In genomic region chr22:46062971-46063631, GRCh38 we compare ENCODE assay signal across 12 cellular contexts.
A peak's percentile ranks its signal among the peaks of the same experiment; 100 is the strongest.
DNase-seq lines count a peak whose midpoint lies in the region; ATAC-seq and TF ChIP-seq lines count a peak whose summit lies in the region.
"Had no signal": no experiment of that assay in that cellular context is flagged by ENCODE, and none has a peak within 500 bp of the region (broad histone marks: within the 10 kb centered on the region; RNA-seq: fewer than 3 reads in every experiment).

No MANE protein-coding gene starts in this region.

- no peak for ATAC-seq in left lobe of liver
- ATAC-seq in HG03457 (IDR thresholded peaks at IDR 0.05; ENCODE audit: unreplicated experiment): no peak
- ATAC-seq in HG03565 (IDR thresholded peaks at IDR 0.05; ENCODE audit: unreplicated experiment): no peak
- ATAC-seq: foreskin keratinocyte had no signal

- no peak for TF ChIP-seq EP300 in suprapubic skin (IDR thresholded peaks at IDR 0.05)

- 35% methylated on average over 15 of the region's 15 CpGs for WGBS in mammary epithelial cell (ENCODE audit: low coverage, missing lambda C conversion rate)
- WGBS in suprapubic skin: 53% methylated on average over 12 of the region's 15 CpGs

- H3K27ac ChIP-seq in mammary epithelial cell (ENCODE audit: insufficient read depth, low read depth, low read length): peak overlapping the region; percentile 99
- peak overlapping the region; percentile 98 for H3K27ac ChIP-seq in suprapubic skin

- H3K27me3 ChIP-seq in mammary epithelial cell (ENCODE audit: insufficient read depth, low read length) (no peaks in the 10 kb centered on the region), suprapubic skin (no peaks in the 10 kb centered on the region)
- H3K27me3 ChIP-seq: foreskin keratinocyte had no signal

- H3K9ac ChIP-seq in mammary epithelial cell (ENCODE audit: insufficient read depth, low read length): peak overlapping the region; percentile 95

- H3K9me3 ChIP-seq in mammary epithelial cell (replicated peaks; ENCODE audit: insufficient read depth, low read length) (no peaks in the 10 kb centered on the region), suprapubic skin (no peaks in the 10 kb centered on the region)

- dilution Hi-C loops in mammary epithelial cell (cut with HindIII; ENCODE audit: low sequenced_read_pairs): loop anchor here (5.0 kb wide), 3 partner anchors 41 to 84 kb away; no protein-coding TSS in a partner anchor

- no peaks in the 10 kb centered on the region for H4K20me1 ChIP-seq in mammary epithelial cell (ENCODE audit: insufficient read depth, low read length)

- H3K4me2 ChIP-seq in mammary epithelial cell (ENCODE audit: insufficient read depth, low read depth, low read length): peak overlapping the region; percentile 97

- intact Hi-C loops in mammary epithelial cell (cut with micrococcal nuclease): no loop called here

- H3K4me3 ChIP-seq in mammary epithelial cell (replicated peaks in 1 of 3; ENCODE audit: insufficient read depth in 1 of 3, low read depth in 2 of 3, low read length in 3 of 3): peak overlapping the region in 1 of 3 experiments; percentile 3
- peak overlapping the region; percentile 79 for H3K4me3 ChIP-seq in suprapubic skin

- no peak for TF ChIP-seq POLR2A in suprapubic skin (IDR thresholded peaks at IDR 0.05)

- no peak for TF ChIP-seq CTCF in mammary epithelial cell (conservative IDR thresholded peaks at IDR 0.05 in 1 of 2, IDR thresholded peaks at IDR 0.05 in 1 of 2; ENCODE audit: extremely low read depth in 1 of 2, insufficient read depth in 1 of 2, low read depth in 1 of 2, low read length in 2 of 2)
- TF ChIP-seq CTCF in suprapubic skin (IDR thresholded peaks at IDR 0.05): no peak

- CTCF ChIA-PET in mammary epithelial cell (lab: Charles Lee; ENCODE audit: low non-redundant PET): no interaction called here

- DNase-seq in LoVo (ENCODE audit: low spot score): peak; percentile 2
- peak; percentile 47 for DNase-seq in mammary epithelial cell
- peak; percentile 35 for DNase-seq in left lobe of liver (ENCODE audit: low spot score)
- DNase-seq in suprapubic skin (ENCODE audit: low spot score in 2 of 2): peak; percentile 57 to 64
- DNase-seq in NCI-H2227 (lab: John Stamatoyannopoulos, UW; ENCODE audit: unreplicated experiment): no peak
- no peak for DNase-seq in SK-N-DZ (ENCODE audit: low spot score)
- DNase-seq: DMS79 treated with DMSO at 0.1 percent for 48 hours; foreskin keratinocyte; naive B cell; stimulated activated CD4-positive, alpha-beta T cell treated with anti-CD3 and anti-CD28 coated beads, Interleukin-4, amount 100 ng/mL, for 24 hours had no signal

- no peak overlapping the region for H2AFZ ChIP-seq in mammary epithelial cell (ENCODE audit: low read depth, low read length)

- H3K4me1 ChIP-seq in mammary epithelial cell (ENCODE audit: insufficient read depth, low read length) (peaks cover 46% of the 10 kb centered on the region), suprapubic skin (peaks cover 97% of the 10 kb centered on the region)

- no peaks in the 10 kb centered on the region for H3K36me3 ChIP-seq in mammary epithelial cell (ENCODE audit: insufficient read depth, low read length)
- H3K36me3 ChIP-seq in suprapubic skin: no peaks in the 10 kb centered on the region

- peaks cover 97% of the 10 kb centered on the region for H3K79me2 ChIP-seq in mammary epithelial cell (ENCODE audit: insufficient read depth, low read length)

- no TSS peak for BruUV-seq in mammary epithelial cell (replicated peaks; lab: Mats Ljungman, UMichigan)

- in situ Hi-C loops in mammary epithelial cell (cut with MboI; ENCODE audit: low sequenced_read_pairs in 2 of 2): no loop called here

Comparison
In these comparisons a context has a peak if more than half of its experiments do, and no peak if none do; other contexts are left out.
1. DNase-seq: peak in LoVo (single experiment), mammary epithelial cell (single experiment), left lobe of liver (single experiment) and suprapubic skin (2 of 2); none in NCI-H2227 (single experiment) and SK-N-DZ (single experiment).